Comparison of ENCODE assay signal across 2 cellular contexts in the genomic region with DNA sequence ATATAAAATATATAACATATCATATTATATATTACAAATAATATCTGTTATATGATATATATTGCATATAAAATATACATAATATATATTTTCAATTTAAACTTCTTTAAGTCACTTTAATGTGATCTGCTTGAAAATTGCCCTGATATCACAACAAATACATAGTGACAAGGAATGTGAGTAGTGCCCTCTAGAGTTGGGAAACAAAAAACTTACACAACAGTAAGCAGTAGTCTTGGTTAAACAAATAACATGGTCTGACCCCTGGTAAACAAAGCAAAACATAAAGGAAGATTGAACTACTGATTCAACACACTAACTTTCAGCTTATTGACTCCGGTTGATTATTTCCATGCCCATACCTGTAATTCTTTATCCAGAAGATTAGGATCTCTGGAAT.
TF ChIP-seq lines count a peak whose summit lies in the region.

No MANE protein-coding gene starts in this region.

TF ChIP-seq in SK-N-SH, 30 proteins besides CTCF, POLR2A, EP300 and RAD21 (continued from another document):
- TF ChIP-seq, protein P1, sequence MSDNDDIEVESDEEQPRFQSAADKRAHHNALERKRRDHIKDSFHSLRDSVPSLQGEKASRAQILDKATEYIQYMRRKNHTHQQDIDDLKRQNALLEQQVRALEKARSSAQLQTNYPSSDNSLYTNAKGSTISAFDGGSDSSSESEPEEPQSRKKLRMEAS (IDR thresholded peaks at IDR 0.05; ENCODE audit: low read depth) = no peak
- no peak for TF ChIP-seq RCOR1 (IDR thresholded peaks at IDR 0.05; ENCODE audit: low read length)
- TF ChIP-seq, protein P2, sequence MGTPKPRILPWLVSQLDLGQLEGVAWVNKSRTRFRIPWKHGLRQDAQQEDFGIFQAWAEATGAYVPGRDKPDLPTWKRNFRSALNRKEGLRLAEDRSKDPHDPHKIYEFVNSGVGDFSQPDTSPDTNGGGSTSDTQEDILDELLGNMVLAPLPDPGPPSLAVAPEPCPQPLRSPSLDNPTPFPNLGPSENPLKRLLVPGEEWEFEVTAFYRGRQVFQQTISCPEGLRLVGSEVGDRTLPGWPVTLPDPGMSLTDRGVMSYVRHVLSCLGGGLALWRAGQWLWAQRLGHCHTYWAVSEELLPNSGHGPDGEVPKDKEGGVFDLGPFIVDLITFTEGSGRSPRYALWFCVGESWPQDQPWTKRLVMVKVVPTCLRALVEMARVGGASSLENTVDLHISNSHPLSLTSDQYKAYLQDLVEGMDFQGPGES (IDR thresholded peaks at IDR 0.05; ENCODE audit: low read depth, low read length) = no peak
- TF ChIP-seq JUND (IDR thresholded peaks at IDR 0.05) = no peak
- TF ChIP-seq, protein P3, sequence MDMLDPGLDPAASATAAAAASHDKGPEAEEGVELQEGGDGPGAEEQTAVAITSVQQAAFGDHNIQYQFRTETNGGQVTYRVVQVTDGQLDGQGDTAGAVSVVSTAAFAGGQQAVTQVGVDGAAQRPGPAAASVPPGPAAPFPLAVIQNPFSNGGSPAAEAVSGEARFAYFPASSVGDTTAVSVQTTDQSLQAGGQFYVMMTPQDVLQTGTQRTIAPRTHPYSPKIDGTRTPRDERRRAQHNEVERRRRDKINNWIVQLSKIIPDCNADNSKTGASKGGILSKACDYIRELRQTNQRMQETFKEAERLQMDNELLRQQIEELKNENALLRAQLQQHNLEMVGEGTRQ (IDR thresholded peaks at IDR 0.05; ENCODE audit: borderline replicate concordance, low read depth, low read length) = no peak
- TF ChIP-seq YY1 (IDR thresholded peaks at IDR 0.05; ENCODE audit: low read depth) = no peak

TF ChIP-seq in SK-N-SH treated with all-trans-retinoic acid at 6 μM for 48 hours, 23 proteins besides CTCF, POLR2A, EP300 and RAD21:
- TF ChIP-seq, protein P4, sequence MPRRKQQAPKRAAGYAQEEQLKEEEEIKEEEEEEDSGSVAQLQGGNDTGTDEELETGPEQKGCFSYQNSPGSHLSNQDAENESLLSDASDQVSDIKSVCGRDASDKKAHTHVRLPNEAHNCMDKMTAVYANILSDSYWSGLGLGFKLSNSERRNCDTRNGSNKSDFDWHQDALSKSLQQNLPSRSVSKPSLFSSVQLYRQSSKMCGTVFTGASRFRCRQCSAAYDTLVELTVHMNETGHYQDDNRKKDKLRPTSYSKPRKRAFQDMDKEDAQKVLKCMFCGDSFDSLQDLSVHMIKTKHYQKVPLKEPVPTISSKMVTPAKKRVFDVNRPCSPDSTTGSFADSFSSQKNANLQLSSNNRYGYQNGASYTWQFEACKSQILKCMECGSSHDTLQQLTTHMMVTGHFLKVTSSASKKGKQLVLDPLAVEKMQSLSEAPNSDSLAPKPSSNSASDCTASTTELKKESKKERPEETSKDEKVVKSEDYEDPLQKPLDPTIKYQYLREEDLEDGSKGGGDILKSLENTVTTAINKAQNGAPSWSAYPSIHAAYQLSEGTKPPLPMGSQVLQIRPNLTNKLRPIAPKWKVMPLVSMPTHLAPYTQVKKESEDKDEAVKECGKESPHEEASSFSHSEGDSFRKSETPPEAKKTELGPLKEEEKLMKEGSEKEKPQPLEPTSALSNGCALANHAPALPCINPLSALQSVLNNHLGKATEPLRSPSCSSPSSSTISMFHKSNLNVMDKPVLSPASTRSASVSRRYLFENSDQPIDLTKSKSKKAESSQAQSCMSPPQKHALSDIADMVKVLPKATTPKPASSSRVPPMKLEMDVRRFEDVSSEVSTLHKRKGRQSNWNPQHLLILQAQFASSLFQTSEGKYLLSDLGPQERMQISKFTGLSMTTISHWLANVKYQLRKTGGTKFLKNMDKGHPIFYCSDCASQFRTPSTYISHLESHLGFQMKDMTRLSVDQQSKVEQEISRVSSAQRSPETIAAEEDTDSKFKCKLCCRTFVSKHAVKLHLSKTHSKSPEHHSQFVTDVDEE (CRISPR knock-in tag; IDR thresholded peaks at IDR 0.05) = no peak
- TF ChIP-seq PPARA (CRISPR knock-in tag; IDR thresholded peaks at IDR 0.05; ENCODE audit: borderline replicate concordance) (no peak), BACH2 (CRISPR knock-in tag; IDR thresholded peaks at IDR 0.05; ENCODE audit: borderline replicate concordance) (no peak), ZC3H10 (CRISPR knock-in tag; IDR thresholded peaks at IDR 0.05) (no peak), ZNF70 (CRISPR knock-in tag; IDR thresholded peaks at IDR 0.05) (no peak), ZFP3 (CRISPR knock-in tag; IDR thresholded peaks at IDR 0.05) (no peak), RARB (CRISPR knock-in tag; IDR thresholded peaks at IDR 0.05) (no peak), ISL1 (CRISPR knock-in tag; IDR thresholded peaks at IDR 0.05) (no peak), OSR1 (CRISPR knock-in tag; IDR thresholded peaks at IDR 0.05) (no peak), ZFP30 (CRISPR knock-in tag; IDR thresholded peaks at IDR 0.05) (no peak), SNAI2 (CRISPR knock-in tag; IDR thresholded peaks at IDR 0.05) (no peak), ESRRG (CRISPR knock-in tag; IDR thresholded peaks at IDR 0.05) (no peak), GLIS3 (CRISPR knock-in tag; IDR thresholded peaks at IDR 0.05) (no peak), TOX (CRISPR knock-in tag; IDR thresholded peaks at IDR 0.05; ENCODE audit: borderline replicate concordance) (no peak), ZNF565 (CRISPR knock-in tag; conservative IDR thresholded peaks at IDR 0.05; ENCODE audit: low read depth) (no peak), TCF4 (CRISPR knock-in tag; IDR thresholded peaks at IDR 0.05; ENCODE audit: borderline replicate concordance) (no peak), CSDC2 (CRISPR knock-in tag; IDR thresholded peaks at IDR 0.05) (no peak), ARNTL (CRISPR knock-in tag; IDR thresholded peaks at IDR 0.05; ENCODE audit: borderline replicate concordance, low read depth) (no peak)
- TF ChIP-seq, protein P5, sequence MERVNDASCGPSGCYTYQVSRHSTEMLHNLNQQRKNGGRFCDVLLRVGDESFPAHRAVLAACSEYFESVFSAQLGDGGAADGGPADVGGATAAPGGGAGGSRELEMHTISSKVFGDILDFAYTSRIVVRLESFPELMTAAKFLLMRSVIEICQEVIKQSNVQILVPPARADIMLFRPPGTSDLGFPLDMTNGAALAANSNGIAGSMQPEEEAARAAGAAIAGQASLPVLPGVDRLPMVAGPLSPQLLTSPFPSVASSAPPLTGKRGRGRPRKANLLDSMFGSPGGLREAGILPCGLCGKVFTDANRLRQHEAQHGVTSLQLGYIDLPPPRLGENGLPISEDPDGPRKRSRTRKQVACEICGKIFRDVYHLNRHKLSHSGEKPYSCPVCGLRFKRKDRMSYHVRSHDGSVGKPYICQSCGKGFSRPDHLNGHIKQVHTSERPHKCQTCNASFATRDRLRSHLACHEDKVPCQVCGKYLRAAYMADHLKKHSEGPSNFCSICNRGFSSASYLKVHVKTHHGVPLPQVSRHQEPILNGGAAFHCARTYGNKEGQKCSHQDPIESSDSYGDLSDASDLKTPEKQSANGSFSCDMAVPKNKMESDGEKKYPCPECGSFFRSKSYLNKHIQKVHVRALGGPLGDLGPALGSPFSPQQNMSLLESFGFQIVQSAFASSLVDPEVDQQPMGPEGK (CRISPR knock-in tag; IDR thresholded peaks at IDR 0.05; ENCODE audit: borderline replicate concordance) = no peak
- TF ChIP-seq, protein P6, sequence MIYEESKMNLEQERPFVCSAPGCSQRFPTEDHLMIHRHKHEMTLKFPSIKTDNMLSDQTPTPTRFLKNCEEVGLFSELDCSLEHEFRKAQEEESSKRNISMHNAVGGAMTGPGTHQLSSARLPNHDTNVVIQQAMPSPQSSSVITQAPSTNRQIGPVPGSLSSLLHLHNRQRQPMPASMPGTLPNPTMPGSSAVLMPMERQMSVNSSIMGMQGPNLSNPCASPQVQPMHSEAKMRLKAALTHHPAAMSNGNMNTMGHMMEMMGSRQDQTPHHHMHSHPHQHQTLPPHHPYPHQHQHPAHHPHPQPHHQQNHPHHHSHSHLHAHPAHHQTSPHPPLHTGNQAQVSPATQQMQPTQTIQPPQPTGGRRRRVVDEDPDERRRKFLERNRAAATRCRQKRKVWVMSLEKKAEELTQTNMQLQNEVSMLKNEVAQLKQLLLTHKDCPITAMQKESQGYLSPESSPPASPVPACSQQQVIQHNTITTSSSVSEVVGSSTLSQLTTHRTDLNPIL (CRISPR knock-in tag; IDR thresholded peaks at IDR 0.05; ENCODE audit: low read depth) = no peak
